16 cellular contexts compared by ENCODE assay signal in genomic region chr20:45953672-45954071, GRCh38. TPM values are rescaled to one million over a fixed set of nuclear protein-coding genes. Genes with fewer than 3 reads are reported as not detected.
"Had no signal": no experiment of that assay in that cellular context is flagged by ENCODE, and none has a peak within 500 bp of the region (broad histone marks: within the 10 kb centered on the region; RNA-seq: fewer than 3 reads in every experiment).

No MANE protein-coding gene starts in this region.

- H3K4me1 ChIP-seq: heart right ventricle had no signal

- H3K4me2 ChIP-seq: smooth muscle cell had no signal

- H3K27ac ChIP-seq: heart right ventricle, thoracic aorta had no signal

- H3K9me3 ChIP-seq: mucosa of descending colon, thoracic aorta had no signal

- H3K4me3 ChIP-seq: heart right ventricle, mucosa of descending colon, smooth muscle cell, thoracic aorta had no signal

- ATAC-seq: activated CD8-positive, alpha-beta T cell treated with anti-CD3 and anti-CD28 coated beads, Interleukin-2, amount 10 ng/mL, durations not matched to agents 7 days and 5 days; mucosa of descending colon; naive thymus-derived CD4-positive, alpha-beta T cell; right cardiac atrium had no signal

- H3K27me3 ChIP-seq: heart right ventricle had no signal

- FAIRE-seq: frontal cortex had no signal

- DNase-seq: activated B cell treated with CpG ODN at 0.5 μM for 24 hours; activated CD4-positive, alpha-beta T cell treated with anti-CD3 and anti-CD28 coated beads for 48 hours; activated CD8-positive, alpha-beta memory T cell treated with anti-CD3 and anti-CD28 coated beads, Interleukin-2, amount 50 U/mL, for 4 hours; activated CD8-positive, alpha-beta T cell treated with anti-CD3 and anti-CD28 coated beads, Interleukin-2, amount 10 ng/mL, durations not matched to agents 7 days and 5 days; activated gamma-delta T cell treated with Interleukin-2 at 50 U/mL for 16 hours; activated naive CD8-positive, alpha-beta T cell treated with anti-CD3 and anti-CD28 coated beads, Interleukin-2, amount 10 ng/mL, durations not matched to agents 7 days and 5 days; cerebellar nuclear complex; dermis blood vessel endothelial cell; heart right ventricle; naive thymus-derived CD4-positive, alpha-beta T cell had no signal

RNA-seq across cellular contexts. Expression of gene PLTP, which starts 41.7 kb away (rescaled TPM):
- polyA plus RNA-seq: naive thymus-derived CD4-positive, alpha-beta T cell had no signal

RNA-seq across cellular contexts. Expression of gene MMP9, which starts 55.0 kb away (rescaled TPM):
- total RNA-seq: activated CD8-positive, alpha-beta T cell treated with anti-CD3 and anti-CD28 coated beads, Interleukin-2, amount 10 ng/mL, durations not matched to agents 7 days and 5 days; dermis blood vessel endothelial cell; progenitor cell of endocrine pancreas had no signal
- polyA plus RNA-seq: naive thymus-derived CD4-positive, alpha-beta T cell had no signal
